24 cellular contexts compared by ENCODE assay signal in genomic region chr9:20243866-20244647, GRCh38.
DNase-seq lines count a peak whose midpoint lies in the region; ATAC-seq and TF ChIP-seq lines count a peak whose summit lies in the region.
"Had no signal": no experiment of that assay in that cellular context is flagged by ENCODE, and none has a peak within 500 bp of the region (broad histone marks: within the 10 kb centered on the region; RNA-seq: fewer than 3 reads in every experiment).

No MANE protein-coding gene starts in this region.

- no peak for ATAC-seq in activated CD8-positive, alpha-beta T cell treated with anti-CD3 and anti-CD28 coated beads for 36 hours
- ATAC-seq in naive thymus-derived CD8-positive, alpha-beta T cell = no peak
- ATAC-seq: HepG2 had no signal

- H3K27me3 Mint-ChIP-seq in activated CD8-positive, alpha-beta T cell treated with anti-CD3 and anti-CD28 coated beads for 36 hours = peaks cover 2% of the 10 kb centered on the region
- no peaks in the 10 kb centered on the region for H3K27me3 Mint-ChIP-seq in naive thymus-derived CD8-positive, alpha-beta T cell

- H3K27ac Mint-ChIP-seq in activated CD8-positive, alpha-beta T cell treated with anti-CD3 and anti-CD28 coated beads for 36 hours = peak overlapping the region; percentile 44
- peak overlapping the region in 8 of 10 donors; percentile 37 to 86 (median 70) for H3K27ac Mint-ChIP-seq in naive thymus-derived CD8-positive, alpha-beta T cell

- H3K4me1 Mint-ChIP-seq in activated CD8-positive, alpha-beta T cell treated with anti-CD3 and anti-CD28 coated beads for 36 hours (ENCODE audit: low read depth) = peaks cover 54% of the 10 kb centered on the region
- peaks cover 33 to 72% (median 62%) of the 10 kb centered on the region in 4 donors for H3K4me1 Mint-ChIP-seq in naive thymus-derived CD8-positive, alpha-beta T cell

- H3K9me3 ChIP-seq in Loucy (ENCODE audit: insufficient read depth, low read depth, low read length) = no peaks in the 10 kb centered on the region

- H2AFZ ChIP-seq in Loucy (ENCODE audit: low read length) = no peak overlapping the region

- H3K4me3 ChIP-seq in Loucy (ENCODE audit: low read length, poor library complexity, severe bottlenecking) = peak overlapping the region; percentile 66
- H3K4me3 ChIP-seq: stomach, upper lobe of left lung had no signal

- peaks cover 44% of the 10 kb centered on the region for H3K4me1 ChIP-seq in Loucy (ENCODE audit: insufficient read depth, low read length, poor library complexity, severe bottlenecking)
- H3K4me1 ChIP-seq: stomach had no signal

- POLR2A ChIA-PET in activated CD8-positive, alpha-beta T cell treated with anti-CD3 and anti-CD28 coated beads for 36 hours (lab: Charles Lee) = no interaction called here
- POLR2A ChIA-PET in naive thymus-derived CD8-positive, alpha-beta T cell (lab: Charles Lee) = interaction anchor here (0.9 to 1.4 kb wide), 2 partner anchors 92 to 378 kb away, joined by 3 read pairs; partner anchors contain the start of gene MLLT3

- no peaks in the 10 kb centered on the region for H3K27me3 ChIP-seq in Loucy (ENCODE audit: insufficient read depth, low read length, poor library complexity, severe bottlenecking)
- H3K27me3 ChIP-seq: stomach, upper lobe of left lung had no signal

- CTCF ChIA-PET in activated CD8-positive, alpha-beta T cell treated with anti-CD3 and anti-CD28 coated beads for 36 hours (lab: Charles Lee) = interaction anchor here (2.7 kb wide), 1 partner anchor 35 kb away, joined by 10 read pairs; no protein-coding TSS in a partner anchor

- H3F3A ChIP-seq in Loucy (ENCODE audit: low read depth) = peaks cover 3% of the 10 kb centered on the region; the same call in 1 of the 2 replicates

- H3K9me2 ChIP-seq in Loucy (replicated peaks; ENCODE audit: low read depth, low read length) = no peaks in the 10 kb centered on the region

- H3K9me3 Mint-ChIP-seq in activated CD8-positive, alpha-beta T cell treated with anti-CD3 and anti-CD28 coated beads for 36 hours = peaks cover 7% of the 10 kb centered on the region
- peaks cover 0 to 10% (median 2%) of the 10 kb centered on the region in 9 donors for H3K9me3 Mint-ChIP-seq in naive thymus-derived CD8-positive, alpha-beta T cell

- no peak for TF ChIP-seq CTCF in Loucy (conservative IDR thresholded peaks at IDR 0.05; ENCODE audit: low read length)
- no peak for TF ChIP-seq CTCF in activated CD8-positive, alpha-beta T cell treated with anti-CD3 and anti-CD28 coated beads for 36 hours (IDR thresholded peaks at IDR 0.05)

- no peak overlapping the region for H3K27ac ChIP-seq in substantia nigra (ENCODE audit: low read depth, low read length, poor library complexity, severe bottlenecking)
- H3K27ac ChIP-seq: 22Rv1, epithelial cell of prostate, HL-60, stomach, upper lobe of left lung had no signal

- H3K36me3 Mint-ChIP-seq in activated CD8-positive, alpha-beta T cell treated with anti-CD3 and anti-CD28 coated beads for 36 hours (ENCODE audit: low read depth) = no peaks in the 10 kb centered on the region
- H3K36me3 Mint-ChIP-seq in naive thymus-derived CD8-positive, alpha-beta T cell = peaks cover 0 to 7% (median 0%) of the 10 kb centered on the region in 3 donors

- peak overlapping the region; percentile 86 for H3K4me2 ChIP-seq in Loucy (ENCODE audit: low read depth, low read length, poor library complexity, severe bottlenecking)

- H3K36me3 ChIP-seq in Loucy (ENCODE audit: insufficient read depth, low read length) = no peaks in the 10 kb centered on the region
- H3K36me3 ChIP-seq: stomach, upper lobe of left lung had no signal

- H4K20me1 ChIP-seq in Loucy (ENCODE audit: insufficient read depth, low read length, poor library complexity, severe bottlenecking) = no peaks in the 10 kb centered on the region

- H3K4me3 Mint-ChIP-seq in activated CD8-positive, alpha-beta T cell treated with anti-CD3 and anti-CD28 coated beads for 36 hours = no peak overlapping the region
- H3K4me3 Mint-ChIP-seq in naive thymus-derived CD8-positive, alpha-beta T cell = peak overlapping the region in 7 of 10 donors; percentile 8 to 80 (median 56)

- intact Hi-C loops in activated CD8-positive, alpha-beta T cell treated with anti-CD3 and anti-CD28 coated beads for 36 hours (cut with micrococcal nuclease) = no loop called here

- peak; percentile 69 for DNase-seq in DMS 273 (lab: John Stamatoyannopoulos, UW; ENCODE audit: unreplicated experiment)
- DNase-seq in DMS 273 treated with DMSO at 0.1 percent for 48 hours (lab: John Stamatoyannopoulos, UW) = no peak
- DNase-seq in activated CD8-positive, alpha-beta T cell treated with anti-CD3 and anti-CD28 coated beads for 36 hours = no peak
- DNase-seq in naive thymus-derived CD8-positive, alpha-beta T cell = no peak
- DNase-seq in NOMO-1 treated with DMSO at 0.1 percent for 48 hours (lab: John Stamatoyannopoulos, UW; ENCODE audit: unreplicated experiment) = no peak
- DNase-seq in stimulated activated CD4-positive, alpha-beta T cell treated with anti-CD3 and anti-CD28 coated beads, Interleukin-4, amount 100 ng/mL, for 1 hour = no peak
- DNase-seq in substantia nigra (lab: John Stamatoyannopoulos, UW) = no peak
- DNase-seq: activated CD4-positive, CD25-positive, alpha-beta regulatory T cell; activated CD8-positive, alpha-beta memory T cell treated with anti-CD3 and anti-CD28 coated beads for 24 hours; activated naive CD4-positive, alpha-beta T cell treated with anti-CD3 and anti-CD28 coated beads, Interleukin-2, amount 50 U/mL, for 16 hours; activated T-cell treated with anti-CD3 and anti-CD28 coated beads, Interleukin-2, amount 50 U/mL, for 48 hours; cerebellar nuclear complex; EL; NCI-H1105; NCI-H2029 treated with DMSO at 0.1 percent for 48 hours; NCI-H510A; stimulated activated CD4-positive, alpha-beta T cell treated with anti-CD3 and anti-CD28 coated beads, Interleukin-4, amount 100 ng/mL, for 24 hours; stomach; upper lobe of left lung had no signal

- no peaks in the 10 kb centered on the region for H3K79me2 ChIP-seq in Loucy (ENCODE audit: insufficient read depth, low read length)

- no peak overlapping the region for H3K9ac ChIP-seq in Loucy (ENCODE audit: low read depth, low read length, poor library complexity, severe bottlenecking)
